8 cellular contexts compared by ENCODE assay signal in the genomic region with DNA sequence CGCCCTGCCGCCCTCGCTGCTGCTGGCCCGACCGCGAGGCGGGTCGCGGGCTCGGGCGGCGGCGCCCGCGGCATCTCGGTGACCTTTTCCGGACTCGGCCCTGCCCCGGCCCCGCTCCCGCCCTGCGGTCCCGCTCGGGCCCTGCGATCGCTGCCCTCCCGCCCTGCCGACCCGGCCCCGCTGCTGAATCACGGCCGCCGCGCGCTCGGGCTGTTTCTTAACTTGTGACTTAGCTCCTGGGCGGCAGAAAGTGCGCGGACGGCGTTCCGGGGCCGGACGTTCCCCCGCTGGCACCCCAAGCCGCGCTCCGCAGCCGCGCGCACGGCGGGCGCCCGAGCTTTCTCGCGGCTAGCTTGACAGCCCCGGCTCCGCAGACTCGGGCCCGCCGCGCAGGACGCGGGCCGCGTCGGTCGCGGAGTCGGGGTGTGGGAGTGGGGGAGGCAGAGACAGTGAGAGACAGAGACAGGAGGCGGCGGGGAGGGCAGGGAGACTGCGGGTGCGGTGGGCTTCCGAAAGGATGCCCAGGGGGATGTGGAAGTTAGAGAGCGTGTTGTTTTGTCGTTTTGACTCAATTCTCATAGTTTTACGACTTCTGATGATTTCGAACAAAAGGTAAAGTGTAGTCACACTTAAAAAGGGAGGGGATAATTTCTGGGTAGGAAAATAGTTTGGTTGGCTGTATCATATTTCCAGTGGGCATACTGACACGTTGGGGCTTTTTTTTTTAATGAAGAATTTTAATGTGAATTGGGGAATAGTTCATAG. TPM values are rescaled to one million over a fixed set of nuclear protein-coding genes. Genes with fewer than 3 reads are reported as not detected.
DNase-seq lines count a peak whose midpoint lies in the region; TF ChIP-seq lines count a peak whose summit lies in the region.

No MANE protein-coding gene starts in this region.

- CTCF ChIA-PET in HEK293 (lab: Yijun Ruan, JAX), result interaction anchor here (1.1 to 1.5 kb wide), 2 partner anchors 10 to 23 kb away, joined by 4 to 5 read pairs; no protein-coding TSS in a partner anchor

- H3K36me3 ChIP-seq in HEK293 (ENCODE audit: control insufficient read depth in 2 of 2, insufficient read depth in 1 of 2, low read length in 2 of 2) (peaks cover 0 to 21% of the 10 kb centered on the region in 2 experiments; a peak in 1 of 3 replicates), neuron (ENCODE audit: insufficient read depth, low read length) (peaks cover 10% of the 10 kb centered on the region), urinary bladder (ENCODE audit: insufficient read depth) (no peaks in the 10 kb centered on the region)

- H3K4me1 ChIP-seq in HEK293 (ENCODE audit: control insufficient read depth, insufficient read depth, low read length) (peaks cover 12% of the 10 kb centered on the region), neuron (ENCODE audit: insufficient read depth, low read length) (peaks cover 28% of the 10 kb centered on the region), urinary bladder (ENCODE audit: insufficient read depth) (no peaks in the 10 kb centered on the region)

- no peak for TF ChIP-seq CTCF in GM12875 (IDR thresholded peaks at IDR 0.05; ENCODE audit: borderline replicate concordance, insufficient read depth, low read depth, low read length)
- TF ChIP-seq CTCF in HEK293 (tag by site-specific recombination; IDR thresholded peaks at IDR 0.05), result no peak
- TF ChIP-seq CTCF in NB4 (IDR thresholded peaks at IDR 0.05; ENCODE audit: low read depth, low read length), result no peak
- no peak for TF ChIP-seq CTCF in fibroblast of pulmonary artery (IDR thresholded peaks at IDR 0.05; ENCODE audit: low read length, missing control alignments)

- H3K27me3 ChIP-seq in neuron (ENCODE audit: insufficient read depth, low read length), result no peaks in the 10 kb centered on the region

- under 1% methylated on average over 81 of the region's 81 CpGs for WGBS in urinary bladder

- POLR2A ChIA-PET in HEK293 (lab: Yijun Ruan, JAX), result interaction anchor here (0.8 to 1.6 kb wide), 24 partner anchors 8 to 190 kb away, joined by 3 to 13 read pairs (median 4); no protein-coding TSS in a partner anchor

- no peak for TF ChIP-seq POLR2A in NB4 (IDR thresholded peaks at IDR 0.05; ENCODE audit: extremely low read depth, insufficient read length)

- H3K27ac ChIP-seq in HEK293 (ENCODE audit: extremely low read depth, low read depth, low read length) (peak overlapping the region; percentile 83), urinary bladder (ENCODE audit: low read depth) (peak overlapping the region; percentile 99)

- H3K4me3 ChIP-seq in GM12875 (ENCODE audit: low read depth, low read length), result peak overlapping the region; percentile 72
- H3K4me3 ChIP-seq in HEK293 (ENCODE audit: low read depth, low read length), result peak overlapping the region; percentile 91
- peak overlapping the region; percentile 87 for H3K4me3 ChIP-seq in NB4 (ENCODE audit: low read depth, low read length)
- peak overlapping the region; percentile 84 for H3K4me3 ChIP-seq in fibroblast of pulmonary artery (replicated peaks; ENCODE audit: low read depth, low read length)
- peak overlapping the region; percentile 97 for H3K4me3 ChIP-seq in neuron (ENCODE audit: low read length)
- H3K4me3 ChIP-seq in urinary bladder (ENCODE audit: low read depth, low read length), result peak overlapping the region; percentile 96

- peak overlapping the region; percentile 2 for H2AFZ ChIP-seq in neuron (ENCODE audit: low read depth, low read length)

- H3K9me3 ChIP-seq in HEK293 (ENCODE audit: control insufficient read depth, insufficient read depth, low read depth, low read length) (no peaks in the 10 kb centered on the region), neuron (ENCODE audit: low read length) (no peaks in the 10 kb centered on the region)

- DNase-seq in NB4 (ENCODE audit: low read depth) (peak; percentile 77), activated T-cell treated with anti-CD3 and anti-CD28 coated beads for 1 hour (ENCODE audit: low read depth) (peak; percentile 20), fibroblast of pulmonary artery (ENCODE audit: low read depth) (peak; percentile 52), epidermal melanocyte (ENCODE audit: insufficient read length, low spot score) (no peak)

TF ChIP-seq in HEK293, 187 proteins besides CTCF, POLR2A, EP300 and RAD21 (continues in another document):
- TF ChIP-seq ZNF324 (tag by site-specific recombination; IDR thresholded peaks at IDR 0.05) (no peak), ZBTB21 (tag by site-specific recombination; IDR thresholded peaks at IDR 0.05) (no peak), ZNF776 (tag by site-specific recombination; IDR thresholded peaks at IDR 0.05; ENCODE audit: borderline replicate concordance) (no peak), SP7 (tag by site-specific recombination; IDR thresholded peaks at IDR 0.05) (peak; percentile 71; the same call in 1 of the 2 replicates), ZNF792 (tag by site-specific recombination; IDR thresholded peaks at IDR 0.05) (no peak), KLF8 (tag by site-specific recombination; IDR thresholded peaks at IDR 0.05) (peak; percentile 42; the same call in 1 of the 2 replicates), ZIC2 (tag by site-specific recombination; IDR thresholded peaks at IDR 0.05) (peak; percentile 44)
- TF ChIP-seq, protein P1, sequence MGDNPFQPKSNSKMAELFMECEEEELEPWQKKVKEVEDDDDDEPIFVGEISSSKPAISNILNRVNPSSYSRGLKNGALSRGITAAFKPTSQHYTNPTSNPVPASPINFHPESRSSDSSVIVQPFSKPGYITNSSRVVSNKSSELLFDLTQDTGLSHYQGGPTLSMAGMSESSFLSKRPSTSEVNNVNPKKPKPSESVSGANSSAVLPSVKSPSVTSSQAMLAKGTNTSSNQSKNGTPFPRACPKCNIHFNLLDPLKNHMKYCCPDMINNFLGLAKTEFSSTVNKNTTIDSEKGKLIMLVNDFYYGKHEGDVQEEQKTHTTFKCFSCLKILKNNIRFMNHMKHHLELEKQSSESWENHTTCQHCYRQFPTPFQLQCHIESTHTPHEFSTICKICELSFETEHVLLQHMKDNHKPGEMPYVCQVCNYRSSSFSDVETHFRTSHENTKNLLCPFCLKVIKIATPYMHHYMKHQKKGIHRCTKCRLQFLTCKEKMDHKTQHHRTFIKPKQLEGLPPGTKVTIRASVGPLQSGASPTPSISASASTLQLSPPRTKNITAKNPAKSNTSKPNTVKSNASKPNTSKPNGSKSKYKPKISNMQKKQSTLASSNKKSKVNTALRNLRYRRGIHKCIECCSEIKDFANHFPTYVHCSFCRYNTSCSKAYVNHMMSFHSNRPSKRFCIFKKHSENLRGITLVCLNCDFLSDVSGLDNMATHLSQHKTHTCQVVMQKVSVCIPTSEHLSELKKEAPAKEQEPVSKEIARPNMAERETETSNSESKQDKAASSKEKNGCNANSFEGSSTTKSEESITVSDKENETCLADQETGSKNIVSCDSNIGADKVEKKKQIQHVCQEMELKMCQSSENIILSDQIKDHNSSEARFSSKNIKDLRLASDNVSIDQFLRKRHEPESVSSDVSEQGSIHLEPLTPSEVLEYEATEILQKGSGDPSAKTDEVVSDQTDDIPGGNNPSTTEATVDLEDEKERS (tag by site-specific recombination; IDR thresholded peaks at IDR 0.05), result no peak
- TF ChIP-seq, protein P2, sequence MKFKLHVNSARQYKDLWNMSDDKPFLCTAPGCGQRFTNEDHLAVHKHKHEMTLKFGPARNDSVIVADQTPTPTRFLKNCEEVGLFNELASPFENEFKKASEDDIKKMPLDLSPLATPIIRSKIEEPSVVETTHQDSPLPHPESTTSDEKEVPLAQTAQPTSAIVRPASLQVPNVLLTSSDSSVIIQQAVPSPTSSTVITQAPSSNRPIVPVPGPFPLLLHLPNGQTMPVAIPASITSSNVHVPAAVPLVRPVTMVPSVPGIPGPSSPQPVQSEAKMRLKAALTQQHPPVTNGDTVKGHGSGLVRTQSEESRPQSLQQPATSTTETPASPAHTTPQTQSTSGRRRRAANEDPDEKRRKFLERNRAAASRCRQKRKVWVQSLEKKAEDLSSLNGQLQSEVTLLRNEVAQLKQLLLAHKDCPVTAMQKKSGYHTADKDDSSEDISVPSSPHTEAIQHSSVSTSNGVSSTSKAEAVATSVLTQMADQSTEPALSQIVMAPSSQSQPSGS (tag by site-specific recombination; IDR thresholded peaks at IDR 0.05; ENCODE audit: low read depth), result no peak
- TF ChIP-seq, protein P3, sequence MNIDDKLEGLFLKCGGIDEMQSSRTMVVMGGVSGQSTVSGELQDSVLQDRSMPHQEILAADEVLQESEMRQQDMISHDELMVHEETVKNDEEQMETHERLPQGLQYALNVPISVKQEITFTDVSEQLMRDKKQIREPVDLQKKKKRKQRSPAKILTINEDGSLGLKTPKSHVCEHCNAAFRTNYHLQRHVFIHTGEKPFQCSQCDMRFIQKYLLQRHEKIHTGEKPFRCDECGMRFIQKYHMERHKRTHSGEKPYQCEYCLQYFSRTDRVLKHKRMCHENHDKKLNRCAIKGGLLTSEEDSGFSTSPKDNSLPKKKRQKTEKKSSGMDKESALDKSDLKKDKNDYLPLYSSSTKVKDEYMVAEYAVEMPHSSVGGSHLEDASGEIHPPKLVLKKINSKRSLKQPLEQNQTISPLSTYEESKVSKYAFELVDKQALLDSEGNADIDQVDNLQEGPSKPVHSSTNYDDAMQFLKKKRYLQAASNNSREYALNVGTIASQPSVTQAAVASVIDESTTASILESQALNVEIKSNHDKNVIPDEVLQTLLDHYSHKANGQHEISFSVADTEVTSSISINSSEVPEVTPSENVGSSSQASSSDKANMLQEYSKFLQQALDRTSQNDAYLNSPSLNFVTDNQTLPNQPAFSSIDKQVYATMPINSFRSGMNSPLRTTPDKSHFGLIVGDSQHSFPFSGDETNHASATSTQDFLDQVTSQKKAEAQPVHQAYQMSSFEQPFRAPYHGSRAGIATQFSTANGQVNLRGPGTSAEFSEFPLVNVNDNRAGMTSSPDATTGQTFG (tag by site-specific recombination; IDR thresholded peaks at IDR 0.05; ENCODE audit: borderline replicate concordance), result no peak
- TF ChIP-seq, protein P4, sequence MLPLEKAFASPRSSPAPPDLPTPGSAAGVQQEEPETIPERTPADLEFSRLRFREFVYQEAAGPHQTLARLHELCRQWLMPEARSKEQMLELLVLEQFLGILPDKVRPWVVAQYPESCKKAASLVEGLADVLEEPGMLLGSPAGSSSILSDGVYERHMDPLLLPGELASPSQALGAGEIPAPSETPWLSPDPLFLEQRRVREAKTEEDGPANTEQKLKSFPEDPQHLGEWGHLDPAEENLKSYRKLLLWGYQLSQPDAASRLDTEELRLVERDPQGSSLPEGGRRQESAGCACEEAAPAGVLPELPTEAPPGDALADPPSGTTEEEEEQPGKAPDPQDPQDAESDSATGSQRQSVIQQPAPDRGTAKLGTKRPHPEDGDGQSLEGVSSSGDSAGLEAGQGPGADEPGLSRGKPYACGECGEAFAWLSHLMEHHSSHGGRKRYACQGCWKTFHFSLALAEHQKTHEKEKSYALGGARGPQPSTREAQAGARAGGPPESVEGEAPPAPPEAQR (tag by site-specific recombination; IDR thresholded peaks at IDR 0.05), result no peak

RNA-seq across cellular contexts. Expression of a gene that starts 49.7 kb away (rescaled TPM):
- 34.2 TPM for total RNA-seq in urinary bladder
- polyA plus RNA-seq in urinary bladder, result 31.3 TPM
